In the genomic region with DNA sequence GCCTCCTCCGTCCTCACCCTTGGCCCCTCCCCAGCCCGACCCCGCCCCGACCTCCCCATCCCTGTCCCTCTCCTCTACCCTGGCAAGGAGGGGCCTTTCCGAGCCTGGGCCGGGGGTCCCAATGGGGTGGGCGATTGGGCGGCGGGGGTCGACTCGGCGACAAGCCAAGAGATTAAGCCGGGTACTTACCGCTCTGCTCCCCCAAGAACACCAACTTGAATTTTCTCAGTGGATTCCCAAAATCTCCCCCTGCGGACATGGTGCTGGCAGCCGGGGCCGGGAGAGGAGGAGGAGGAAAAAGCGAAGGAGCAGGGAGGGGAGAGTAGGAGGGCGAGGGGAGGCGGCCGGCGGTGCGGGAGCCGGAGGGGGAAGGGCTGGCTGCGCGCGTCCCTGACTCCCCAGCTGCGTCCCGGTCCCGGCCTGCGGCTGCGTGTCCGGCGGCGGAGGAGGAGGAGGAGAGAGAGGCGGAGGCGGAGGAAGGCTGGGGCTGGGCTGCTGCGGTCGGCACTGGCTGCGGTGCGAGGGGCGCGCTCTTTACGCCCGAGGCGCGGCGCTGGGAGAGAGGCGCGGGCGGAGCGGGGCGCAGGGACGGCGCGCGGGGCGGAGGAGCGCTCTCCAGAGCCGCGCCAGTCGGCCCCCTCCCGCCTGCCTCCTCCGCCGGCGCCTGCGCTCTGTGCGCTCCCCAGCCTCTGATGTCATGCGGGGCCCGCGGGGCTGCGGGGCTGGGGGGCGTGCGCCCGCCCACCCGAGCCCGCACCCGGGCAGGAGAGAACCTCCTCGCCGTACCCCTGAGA, we compare ENCODE assay signal across 8 cellular contexts. TPM values are rescaled to one million over a fixed set of nuclear protein-coding genes. Genes with fewer than 3 reads are reported as not detected.
DNase-seq lines count a peak whose midpoint lies in the region; ATAC-seq and TF ChIP-seq lines count a peak whose summit lies in the region.

Gene RAB6B (minus strand): TSS at position 675 of the 794 bp plus-strand sequence. CDS start 416 bp downstream, at position 259.

- H3K4me3 Mint-ChIP-seq in activated T-cell treated with anti-CD3 and anti-CD28 coated beads, Interleukin-2, amount 50 U/mL, for 24 hours: peak within 1 kb of the TSS; percentile 67
- peak within 1 kb of the TSS; percentile 81 for H3K4me3 Mint-ChIP-seq in osteocyte (ENCODE audit: unreplicated experiment)

- H3K4me1 ChIP-seq in effector memory CD4-positive, alpha-beta T cell (ENCODE audit: control insufficient read depth, insufficient read depth, low read length, poor library complexity, severe bottlenecking): no peaks in the 10 kb centered on the region

- intact Hi-C loops in left cardiac atrium (cut with DNase I): loop anchor here in 1 of 2 donors (10.0 kb wide), 1 partner anchor 71 kb away; no protein-coding TSS in a partner anchor

- H3K27ac Mint-ChIP-seq in activated T-cell treated with anti-CD3 and anti-CD28 coated beads, Interleukin-2, amount 50 U/mL, for 24 hours: no peak within 1 kb of the TSS
- peak within 1 kb of the TSS; percentile 75 for H3K27ac Mint-ChIP-seq in osteocyte (ENCODE audit: unreplicated experiment)

- no peak within 1 kb of the TSS for H3K27ac ChIP-seq in effector memory CD4-positive, alpha-beta T cell (ENCODE audit: insufficient read depth, low read length, poor library complexity, severe bottlenecking)

- peak; percentile 87 to 90 for ATAC-seq in left cardiac atrium

- peaks cover 76% of the 10 kb centered on the region for H3K27me3 Mint-ChIP-seq in activated T-cell treated with anti-CD3 and anti-CD28 coated beads, Interleukin-2, amount 50 U/mL, for 24 hours
- peaks cover 27% of the 10 kb centered on the region for H3K27me3 Mint-ChIP-seq in osteocyte (ENCODE audit: unreplicated experiment)

- H3K9me3 Mint-ChIP-seq in activated T-cell treated with anti-CD3 and anti-CD28 coated beads, Interleukin-2, amount 50 U/mL, for 24 hours: no peaks in the 10 kb centered on the region
- H3K9me3 Mint-ChIP-seq in osteocyte (ENCODE audit: unreplicated experiment): no peaks in the 10 kb centered on the region

- no peaks in the 10 kb centered on the region for H3K9me3 ChIP-seq in effector memory CD4-positive, alpha-beta T cell (ENCODE audit: control insufficient read depth, low read length)

- H3K36me3 Mint-ChIP-seq in activated T-cell treated with anti-CD3 and anti-CD28 coated beads, Interleukin-2, amount 50 U/mL, for 24 hours (ENCODE audit: low read depth): no peaks in the 10 kb centered on the region
- no peaks in the 10 kb centered on the region for H3K36me3 Mint-ChIP-seq in osteocyte (ENCODE audit: unreplicated experiment)

- no peaks in the 10 kb centered on the region for H3K36me3 ChIP-seq in effector memory CD4-positive, alpha-beta T cell (ENCODE audit: control insufficient read depth, insufficient read depth, low read length)

- peaks cover 6% of the 10 kb centered on the region for H3K4me1 Mint-ChIP-seq in activated T-cell treated with anti-CD3 and anti-CD28 coated beads, Interleukin-2, amount 50 U/mL, for 24 hours (ENCODE audit: low read depth)
- peaks cover 3% of the 10 kb centered on the region for H3K4me1 Mint-ChIP-seq in osteocyte (ENCODE audit: unreplicated experiment)

- DNase-seq in activated T-cell treated with anti-CD3 and anti-CD28 coated beads, Interleukin-2, amount 50 U/mL, for 24 hours: no peak
- no peak for DNase-seq in activated T-cell treated with anti-CD3 and anti-CD28 coated beads, Interleukin-2, amount 50 U/mL, for 1 hour
- peak; percentile 80 for DNase-seq in NCI-H146 (lab: John Stamatoyannopoulos, UW)
- peak; percentile 40 for DNase-seq in amniotic stem cell (lab: John Stamatoyannopoulos, UW)
- DNase-seq in left cardiac atrium: peak; percentile 54
- no peak for DNase-seq in osteocyte (ENCODE audit: extremely low spot score, unreplicated experiment)
- DNase-seq in effector memory CD4-positive, alpha-beta T cell: no peak
- DNase-seq in epidermal melanocyte (ENCODE audit: insufficient read length, low spot score): no peak

- TF ChIP-seq CTCF in osteocyte (IDR thresholded peaks at IDR 0.05): no peak

- no peaks in the 10 kb centered on the region for H3K27me3 ChIP-seq in effector memory CD4-positive, alpha-beta T cell (replicated peaks; ENCODE audit: control insufficient read depth, insufficient read depth, low read length, poor library complexity, severe bottlenecking)

- no peak within 1 kb of the TSS for H3K4me3 ChIP-seq in effector memory CD4-positive, alpha-beta T cell (ENCODE audit: insufficient read depth, low read depth, low read length, poor library complexity, severe bottlenecking)

RNA-seq across cellular contexts. Expression of gene RAB6B, which starts in this region (rescaled TPM):
- total RNA-seq in left cardiac atrium (10 to 100 TPM; 41.4 to 41.6 TPM), osteocyte (7.8 and 11.3 TPM in 2 replicates)

Comparison
In these comparisons a context has a peak if more than half of its experiments do, and no peak if none do; other contexts are left out.
1. DNase-seq: peak in NCI-H146 (single experiment), amniotic stem cell (single experiment) and left cardiac atrium (single experiment); none in activated T-cell treated with anti-CD3 and anti-CD28 coated beads, Interleukin-2, amount 50 U/mL, for 24 hours (single experiment), activated T-cell treated with anti-CD3 and anti-CD28 coated beads, Interleukin-2, amount 50 U/mL, for 1 hour (single experiment), osteocyte (single experiment), effector memory CD4-positive, alpha-beta T cell (0 of 3) and epidermal melanocyte (single experiment).